ENCODE assay signal across 23 cellular contexts in the genomic region with DNA sequence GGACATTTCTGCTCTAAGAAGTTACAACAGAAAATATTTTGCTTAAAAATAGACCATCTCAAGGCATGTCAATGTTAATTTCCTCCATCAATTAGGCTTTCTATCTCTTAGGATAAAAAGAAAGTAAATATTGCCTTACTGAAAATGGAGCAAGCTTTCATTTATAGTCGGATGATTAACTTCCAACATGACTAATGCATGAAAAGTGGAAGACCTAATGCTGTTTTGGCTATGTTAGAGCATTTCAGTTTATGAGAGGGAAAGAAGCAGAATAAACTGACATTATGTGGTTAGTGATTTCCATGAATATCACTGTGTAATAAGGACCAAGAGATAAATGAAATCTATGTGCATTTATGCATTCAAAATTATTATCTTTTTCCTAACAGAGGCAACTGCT.
DNase-seq lines count a peak whose midpoint lies in the region; ATAC-seq and TF ChIP-seq lines count a peak whose summit lies in the region.
"Had no signal": no experiment of that assay in that cellular context is flagged by ENCODE, and none has a peak within 500 bp of the region (broad histone marks: within the 10 kb centered on the region; RNA-seq: fewer than 3 reads in every experiment).

No MANE protein-coding gene starts in this region.

- H3K9me2 ChIP-seq in PC-3 (replicated peaks; ENCODE audit: low read length) = no peaks in the 10 kb centered on the region

- intact Hi-C loops in PC-3 (cut with micrococcal nuclease) = loop anchor here (5.0 kb wide), 1 partner anchor 248 kb away; no protein-coding TSS in a partner anchor

- H3K27ac ChIP-seq in PC-3 (ENCODE audit: low read length) (0 out of 2 replicates have a peak overlapping the region, but pooled peaks have one; percentile 2), fibroblast of lung (ENCODE audit: insufficient read depth, low read length) (no peak overlapping the region)
- H3K27ac ChIP-seq: KMS-11, left lung had no signal

- no peaks in the 10 kb centered on the region for H3K27me3 ChIP-seq in PC-3 (ENCODE audit: low read length)
- no peaks in the 10 kb centered on the region for H3K27me3 ChIP-seq in fibroblast of lung (ENCODE audit: control insufficient read depth, insufficient read depth, low read length)
- H3K27me3 ChIP-seq in H7 (ENCODE audit: control insufficient read depth, insufficient read depth, low read length) = no peaks in the 10 kb centered on the region
- H3K27me3 ChIP-seq: left lung had no signal

- TF ChIP-seq CTCF in PC-3 (conservative IDR thresholded peaks at IDR 0.05; ENCODE audit: low read depth, low read length) (no peak), fibroblast of lung (conservative IDR thresholded peaks at IDR 0.05 in 1 of 2, IDR thresholded peaks at IDR 0.05 in 1 of 2; ENCODE audit: low read depth in 1 of 2, low read length in 2 of 2) (no peak)

- no peaks in the 10 kb centered on the region for H3F3A ChIP-seq in PC-3 (ENCODE audit: low read length, unreplicated experiment)

- H4K20me1 ChIP-seq in PC-3 (ENCODE audit: low read length) (no peaks in the 10 kb centered on the region), fibroblast of lung (ENCODE audit: control insufficient read depth, extremely low read depth, insufficient read depth, low read length) (no peaks in the 10 kb centered on the region)

- peak; percentile 61 for ATAC-seq in PC-3
- ATAC-seq in HG02610 (IDR thresholded peaks at IDR 0.05; ENCODE audit: unreplicated experiment) = no peak
- ATAC-seq: activated CD4-positive, alpha-beta T cell treated with anti-CD3 and anti-CD28 coated beads for 36 hours; activated T-cell treated with anti-CD3 and anti-CD28 coated beads, Interleukin-2, amount 50 U/mL, for 4 hours; left lung; naive thymus-derived CD8-positive, alpha-beta T cell; Panc1; right cardiac atrium had no signal

- H3K4me3 ChIP-seq in PC-3 (ENCODE audit: low read length) (no peak overlapping the region), fibroblast of lung (replicated peaks in 1 of 4; ENCODE audit: control extremely low read depth in 1 of 4, insufficient read depth in 1 of 4, low read depth in 3 of 4, low read length in 4 of 4) (no peak overlapping the region), H7 (ENCODE audit: insufficient read depth, low read depth, low read length) (no peak overlapping the region)
- H3K4me3 ChIP-seq: left lung had no signal

- no peak overlapping the region for H3K9ac ChIP-seq in PC-3 (ENCODE audit: low read length)
- H3K9ac ChIP-seq in fibroblast of lung (ENCODE audit: insufficient read depth, low read length) = no peak overlapping the region
- H3K9ac ChIP-seq: KMS-11 had no signal

- no peak overlapping the region for H2AFZ ChIP-seq in PC-3 (ENCODE audit: low read length)
- H2AFZ ChIP-seq in fibroblast of lung (ENCODE audit: low read length) = no peak overlapping the region

- no TSS peak for BruUV-seq in PC-3 (replicated peaks; lab: Mats Ljungman, UMichigan)

- H3K9me3 ChIP-seq in PC-3 (ENCODE audit: low read length) = no peaks in the 10 kb centered on the region
- H3K9me3 ChIP-seq in fibroblast of lung (ENCODE audit: control insufficient read depth, insufficient read depth, low read depth, low read length) = no peaks in the 10 kb centered on the region
- H3K9me3 ChIP-seq: left lung had no signal

- no peaks in the 10 kb centered on the region for H3K79me2 ChIP-seq in PC-3 (ENCODE audit: low read length)
- H3K79me2 ChIP-seq in fibroblast of lung (ENCODE audit: control insufficient read depth, insufficient read depth, low read length) = no peaks in the 10 kb centered on the region

- POLR2A ChIA-PET in PC-3 (lab: Charles Lee; ENCODE audit: unreplicated experiment) = no interaction called here

- DNase-seq in GM03348 (ENCODE audit: low spot score) (peak; percentile 17), PC-3 (peak; percentile 66), fibroblast of lung (ENCODE audit: low read depth in 2 of 2) (peak; percentile 34 to 70), renal cortical epithelial cell (ENCODE audit: low read depth) (peak; percentile 53), H7 (no peak)
- DNase-seq in activated effector memory CD4-positive, alpha-beta T cell treated with anti-CD3 and anti-CD28 coated beads, Interleukin-2, amount 50 U/mL, for 16 hours = no peak
- DNase-seq: activated CD4-positive, alpha-beta T cell treated with anti-CD3 and anti-CD28 coated beads for 36 hours; activated naive CD4-positive, alpha-beta T cell treated with anti-CD3 and anti-CD28 coated beads for 36 hours; activated T-cell treated with anti-CD3 and anti-CD28 coated beads, Interleukin-2, amount 50 U/mL, for 4 hours; anterior cingulate cortex; CD4-positive, alpha-beta T cell; DMS 273 treated with DMSO at 0.1 percent for 48 hours; GDM1; left lung; naive thymus-derived CD8-positive, alpha-beta T cell; NCI-H1048; NCI-H2029; right cardiac atrium; stimulated activated CD4-positive, alpha-beta T cell treated with anti-CD3 and anti-CD28 coated beads, Interleukin-15, amount 100 ng/mL, for 24 hours; stimulated activated CD8-positive, alpha-beta memory T cell treated with anti-CD3 and anti-CD28 coated beads, Interleukin-4, amount 100 ng/mL, for 48 hours had no signal

- H3K4me2 ChIP-seq in PC-3 (ENCODE audit: low read length) (no peak overlapping the region), fibroblast of lung (ENCODE audit: extremely low read depth, insufficient read depth, low read length) (no peak overlapping the region)
- H3K4me2 ChIP-seq: KMS-11 had no signal

- CTCF ChIA-PET in PC-3 (lab: Charles Lee) = no interaction called here

- H3K36me3 ChIP-seq in PC-3 (ENCODE audit: low read depth, low read length) (no peaks in the 10 kb centered on the region), fibroblast of lung (ENCODE audit: control insufficient read depth, insufficient read depth, low read length) (no peaks in the 10 kb centered on the region), H7 (replicated peaks; ENCODE audit: control insufficient read depth, insufficient read depth, low read length) (no peaks in the 10 kb centered on the region)
- H3K36me3 ChIP-seq: left lung had no signal

- H3K4me1 ChIP-seq in PC-3 (ENCODE audit: insufficient read depth, low read length) (peaks cover 19% of the 10 kb centered on the region), fibroblast of lung (ENCODE audit: control insufficient read depth, extremely low read depth, insufficient read depth, low read length) (no peaks in the 10 kb centered on the region)
- H3K4me1 ChIP-seq: left lung had no signal

Comparison
In these comparisons a context has a peak if more than half of its experiments do, and no peak if none do; other contexts are left out.
1. DNase-seq: peak in GM03348 (single experiment), PC-3 (single experiment), fibroblast of lung (2 of 2) and renal cortical epithelial cell (single experiment); none in activated effector memory CD4-positive, alpha-beta T cell treated with anti-CD3 and anti-CD28 coated beads, Interleukin-2, amount 50 U/mL, for 16 hours (single experiment) and H7 (single experiment).